ENCODE assay signal across 8 cellular contexts in genomic region chr12:118103231-118103600, GRCh38. TPM values are rescaled to one million over a fixed set of nuclear protein-coding genes. Genes with fewer than 3 reads are reported as not detected.
DNase-seq lines count a peak whose midpoint lies in the region; ATAC-seq and TF ChIP-seq lines count a peak whose summit lies in the region.

No MANE protein-coding gene starts in this region.

- no peaks in the 10 kb centered on the region for H3K9me3 Mint-ChIP-seq in natural killer cell treated with Interleukin-12 subunit alpha and Interleukin-12 subunit beta and Interleukin-15 and Interleukin-18, amount 100 ng/mL, for 72 hours

- H3K9me3 ChIP-seq in GM23248 (ENCODE audit: low read depth), result no peaks in the 10 kb centered on the region

- POLR2A ChIA-PET in RWPE1 (lab: Yijun Ruan, JAX; ENCODE audit: low non-redundant PET), result interaction anchor here (0.6 kb wide), 1 partner anchor 31 kb away, joined by 5 read pairs; no protein-coding TSS in a partner anchor

- no peaks in the 10 kb centered on the region for H3K9me2 ChIP-seq in GM23248 (ENCODE audit: insufficient read depth)

- WGBS in GM23248 (ENCODE audit: low coverage in 1 of 2, low lambda C conversion rate in 2 of 2, missing lambda C conversion rate in 2 of 2), 2 experiments, result 1 to 2% methylated on average over 23 to 28 of the region's 30 CpGs

- in situ Hi-C loops in GM23248 (cut with MboI), result no loop called here
- in situ Hi-C loops in GM13977 (cut with MboI; ENCODE audit: low pct_unique_long_range_greater_than_20kb, low sequenced_read_pairs, unreplicated experiment), result no loop called here

- no peak for TF ChIP-seq CTCF in RWPE1 (conservative IDR thresholded peaks at IDR 0.05; ENCODE audit: low read depth)
- no peak for TF ChIP-seq CTCF in GM13977 (IDR thresholded peaks at IDR 0.05; ENCODE audit: extremely low read depth, insufficient read depth, missing control alignments)

- no peaks in the 10 kb centered on the region for H3K4me1 ChIP-seq in GM23248 (ENCODE audit: insufficient read depth)

- H3K27ac ChIP-seq in GM23248, result no peak overlapping the region
- peak overlapping the region; percentile 83 for H3K27ac ChIP-seq in RWPE1
- H3K27ac ChIP-seq in epithelial cell of prostate, result peak overlapping the region; percentile 28

- no peaks in the 10 kb centered on the region for H3K79me2 ChIP-seq in GM23248 (ENCODE audit: insufficient read depth)

- H3K4me3 ChIP-seq in GM23248, result peak overlapping the region; percentile 78

- no peak overlapping the region for H3K27ac Mint-ChIP-seq in natural killer cell treated with Interleukin-12 subunit alpha and Interleukin-12 subunit beta and Interleukin-15 and Interleukin-18, amount 100 ng/mL, for 72 hours

- H3K9ac ChIP-seq in GM23248, result peak overlapping the region; percentile 66

- peaks cover 12 to 18% of the 10 kb centered on the region in 2 donors for H3K27me3 Mint-ChIP-seq in natural killer cell treated with Interleukin-12 subunit alpha and Interleukin-12 subunit beta and Interleukin-15 and Interleukin-18, amount 100 ng/mL, for 72 hours

- peak overlapping the region; percentile 73 for H3K4me2 ChIP-seq in GM23248 (ENCODE audit: unreplicated experiment)

- DNase-seq in Ammon's horn (ENCODE audit: low spot score), result peak; percentile 8
- peak; percentile 49 for DNase-seq in GM23248
- DNase-seq in RWPE1 (ENCODE audit: low spot score), result peak; percentile 22
- DNase-seq in epithelial cell of prostate (ENCODE audit: low read depth, low spot score), result no peak
- DNase-seq in natural killer cell treated with Interleukin-12 subunit alpha and Interleukin-12 subunit beta and Interleukin-15 and Interleukin-18, amount 100 ng/mL, for 72 hours (ENCODE audit: low spot score), result no peak
- no peak for DNase-seq in dedifferentiated amniotic fluid mesenchymal stem cell (ENCODE audit: extremely low spot score)
- no peak for DNase-seq in GM13977 (ENCODE audit: low spot score)
- no peak for DNase-seq in kidney glomerular epithelial cell (lab: John Stamatoyannopoulos, UW)

- H2AFZ ChIP-seq in GM23248, result peak overlapping the region; percentile 92

- peaks cover 6 to 9% of the 10 kb centered on the region in 2 donors for H3K4me1 Mint-ChIP-seq in natural killer cell treated with Interleukin-12 subunit alpha and Interleukin-12 subunit beta and Interleukin-15 and Interleukin-18, amount 100 ng/mL, for 72 hours (ENCODE audit: low read depth in 2 of 2)

- H4K20me1 ChIP-seq in GM23248 (ENCODE audit: insufficient read depth), result no peaks in the 10 kb centered on the region

- no peaks in the 10 kb centered on the region for H3K36me3 Mint-ChIP-seq in natural killer cell treated with Interleukin-12 subunit alpha and Interleukin-12 subunit beta and Interleukin-15 and Interleukin-18, amount 100 ng/mL, for 72 hours

- H3K4me3 Mint-ChIP-seq in natural killer cell treated with Interleukin-12 subunit alpha and Interleukin-12 subunit beta and Interleukin-15 and Interleukin-18, amount 100 ng/mL, for 72 hours, result peak overlapping the region; percentile 88

- CTCF ChIA-PET in RWPE1 (lab: Yijun Ruan, JAX), result interaction anchor here (1.0 to 1.2 kb wide), 3 partner anchors 18 to 273 kb away, joined by 3 to 5 read pairs (median 4); partner anchors contain the start of gene SUDS3

- no peaks in the 10 kb centered on the region for H3K36me3 ChIP-seq in GM23248 (ENCODE audit: low read depth)

- no peaks in the 10 kb centered on the region for H3K27me3 ChIP-seq in GM23248 (replicated peaks; ENCODE audit: insufficient read depth)

- ATAC-seq in natural killer cell treated with Interleukin-12 subunit alpha and Interleukin-12 subunit beta and Interleukin-15 and Interleukin-18, amount 100 ng/mL, for 72 hours, result peak in 1 of 2 donors; percentile 10

- no peaks in the 10 kb centered on the region for H3F3A ChIP-seq in GM23248 (ENCODE audit: insufficient read depth)

RNA-seq across cellular contexts. Expression of gene VSIG10, which starts 0.6 kb away (rescaled TPM):
- 11.6 and 40.1 TPM in 2 replicates for total RNA-seq in GM23248 (2014; rRNA removed; shearing (Covaris generic))
- polyA plus RNA-seq in GM23248 (2016; fragmentation: Nextera tagmentation; extraction: Ambion mirVana), result 8.5 and 11.5 TPM in 2 replicates
- 1 to 10 TPM; 2.6 to 7.3 TPM for total RNA-seq in natural killer cell treated with Interleukin-12 subunit alpha and Interleukin-12 subunit beta and Interleukin-15 and Interleukin-18, amount 100 ng/mL, for 72 hours

RNA-seq across cellular contexts. Expression of gene PEBP1, which starts 32.7 kb away (rescaled TPM):
- 217 and 267 TPM in 2 replicates for total RNA-seq in GM23248 (2014; rRNA removed; shearing (Covaris generic))
- polyA plus RNA-seq in GM23248 (2016; fragmentation: Nextera tagmentation; extraction: Ambion mirVana), result 345 and 350 TPM in 2 replicates
- 100 to 1,000 TPM in 1 of 2 donors, 10 to 100 TPM in 1; 57.2 to 137 TPM for total RNA-seq in natural killer cell treated with Interleukin-12 subunit alpha and Interleukin-12 subunit beta and Interleukin-15 and Interleukin-18, amount 100 ng/mL, for 72 hours

RNA-seq across cellular contexts. Expression of gene WSB2, which starts 42.2 kb away (rescaled TPM):
- 134 and 162 TPM in 2 replicates for total RNA-seq in GM23248 (2014; rRNA removed; shearing (Covaris generic))
- polyA plus RNA-seq in GM23248 (2016; fragmentation: Nextera tagmentation; extraction: Ambion mirVana), result 65.8 and 66.5 TPM in 2 replicates
- total RNA-seq in natural killer cell treated with Interleukin-12 subunit alpha and Interleukin-12 subunit beta and Interleukin-15 and Interleukin-18, amount 100 ng/mL, for 72 hours, result 10 to 100 TPM; 52.3 to 62.0 TPM

Comparison
In these comparisons a context has a peak if more than half of its experiments do, and no peak if none do; other contexts are left out.
1. DNase-seq: peak in Ammon's horn (single experiment), GM23248 (single experiment) and RWPE1 (single experiment); none in epithelial cell of prostate (single experiment), natural killer cell treated with Interleukin-12 subunit alpha and Interleukin-12 subunit beta and Interleukin-15 and Interleukin-18, amount 100 ng/mL, for 72 hours (single experiment), dedifferentiated amniotic fluid mesenchymal stem cell (single experiment), GM13977 (single experiment) and kidney glomerular epithelial cell (single experiment).